ENCODE assay signal across 30 cellular contexts in the genomic region with DNA sequence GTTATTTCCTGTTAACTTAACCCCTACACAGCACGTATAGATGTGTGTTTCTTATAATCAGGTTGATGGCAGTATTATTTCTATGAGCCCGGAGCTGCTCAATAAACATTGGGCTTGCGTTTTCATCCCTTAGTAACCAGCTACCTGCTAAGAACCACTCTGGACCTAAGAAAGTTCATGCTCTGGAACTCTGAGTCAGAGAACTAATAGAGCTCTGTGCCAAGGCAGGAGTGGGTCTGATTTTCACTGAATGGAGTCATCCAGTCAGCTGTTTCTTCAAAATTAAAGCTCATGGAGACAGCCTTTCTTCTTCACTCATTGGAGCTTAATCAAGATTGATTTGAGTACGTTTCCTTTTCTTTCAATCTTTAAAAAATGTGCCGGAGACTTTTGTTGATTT.
"Had no signal": no experiment of that assay in that cellular context is flagged by ENCODE, and none has a peak within 500 bp of the region (broad histone marks: within the 10 kb centered on the region; RNA-seq: fewer than 3 reads in every experiment).

No MANE protein-coding gene starts in this region.

- ATAC-seq: activated CD4-positive, CD25-positive, alpha-beta regulatory T cell treated with anti-CD3 and anti-CD28 coated beads, Interleukin-2, amount 50 U/mL, for 24 hours; activated CD8-positive, alpha-beta memory T cell treated with anti-CD3 and anti-CD28 coated beads, Interleukin-2, amount 10 ng/mL, durations not matched to agents 7 days and 5 days; activated naive CD4-positive, alpha-beta T cell treated with anti-CD3 and anti-CD28 coated beads, Interleukin-2, amount 50 U/mL, for 72 hours; K562; Panc1; Right ventricle myocardium inferior; T-cell had no signal

- H3K4me3 Mint-ChIP-seq: activated CD8-positive, alpha-beta memory T cell treated with anti-CD3 and anti-CD28 coated beads, Interleukin-2, amount 10 ng/mL, durations not matched to agents 7 days and 5 days; activated naive CD8-positive, alpha-beta T cell treated with anti-CD3 and anti-CD28 coated beads, Interleukin-2, amount 50 U/mL, for 24 hours; activated T-cell treated with anti-CD3 and anti-CD28 coated beads, Interleukin-2, amount 50 U/mL, for 24 hours; activated T-helper 1 cell treated with anti-CD3 and anti-CD28 coated beads, Interleukin-12 subunit alpha, Interleukin-12 subunit beta, Interleukin-2, Interleukin-4 antibody, amounts not matched to agents 30 ng/mL and 10 ng/mL and 1 ng/mL, durations not matched to agents 14 hours and 24 hours and 36 hours; T-cell had no signal

- H3K27ac Mint-ChIP-seq: activated CD8-positive, alpha-beta memory T cell treated with anti-CD3 and anti-CD28 coated beads, Interleukin-2, amount 10 ng/mL, durations not matched to agents 7 days and 5 days; activated naive CD4-positive, alpha-beta T cell treated with anti-CD3 and anti-CD28 coated beads, Interleukin-2, amount 50 U/mL, for 72 hours; activated naive CD8-positive, alpha-beta T cell treated with anti-CD3 and anti-CD28 coated beads, Interleukin-2, amount 50 U/mL, for 24 hours; activated T-cell treated with anti-CD3 and anti-CD28 coated beads, Interleukin-2, amount 50 U/mL, for 24 hours; activated T-helper 1 cell treated with anti-CD3 and anti-CD28 coated beads, Interleukin-12 subunit alpha, Interleukin-12 subunit beta, Interleukin-2, Interleukin-4 antibody, amounts not matched to agents 30 ng/mL and 10 ng/mL and 1 ng/mL, durations not matched to agents 14 hours and 24 hours and 36 hours; T-cell had no signal

- H3K9me3 Mint-ChIP-seq: activated naive CD4-positive, alpha-beta T cell treated with anti-CD3 and anti-CD28 coated beads, Interleukin-2, amount 50 U/mL, for 72 hours; activated naive CD8-positive, alpha-beta T cell treated with anti-CD3 and anti-CD28 coated beads, Interleukin-2, amount 50 U/mL, for 24 hours; activated T-cell treated with anti-CD3 and anti-CD28 coated beads, Interleukin-2, amount 50 U/mL, for 24 hours; activated T-helper 1 cell treated with anti-CD3 and anti-CD28 coated beads, Interleukin-12 subunit alpha, Interleukin-12 subunit beta, Interleukin-2, Interleukin-4 antibody, amounts not matched to agents 30 ng/mL and 10 ng/mL and 1 ng/mL, durations not matched to agents 14 hours and 24 hours and 36 hours; T-cell had no signal

- DNase-seq: activated CD4-positive, alpha-beta T cell treated with anti-CD3 and anti-CD28 coated beads for 48 hours; activated CD4-positive, alpha-beta T cell treated with anti-CD3 and anti-CD28 coated beads, Interleukin-2, amount 50 U/mL, for 4 hours; activated CD8-positive, alpha-beta memory T cell treated with anti-CD3 and anti-CD28 coated beads, Interleukin-2, amount 10 ng/mL, durations not matched to agents 7 days and 5 days; activated effector memory CD4-positive, alpha-beta T cell treated with Interleukin-2 at 50 U/mL for 16 hours; activated naive CD4-positive, alpha-beta T cell; activated naive CD8-positive, alpha-beta T cell treated with anti-CD3 and anti-CD28 coated beads, Interleukin-2, amount 50 U/mL, for 24 hours; activated T-cell treated with anti-CD3 and anti-CD28 coated beads, Interleukin-2, amount 50 U/mL, for 24 hours; amniotic stem cell; Karpas-422; MM.1S; NCI-H1105; NCI-H1436; NCI-H1694 treated with DMSO at 0.1 percent for 48 hours; NCI-H2029 treated with DMSO at 0.1 percent for 48 hours; NCI-H510A treated with DMSO at 0.1 percent for 48 hours; NCI-H69; NK-92 treated with Interleukin-12 subunit alpha and Interleukin-12 subunit beta, amount 100 ng/mL, for 24 hours; OCI-M1; RPMI8226; T-cell; T-helper 2 cell; T1000; WERI-Rb-1 had no signal

- H3K4me3 ChIP-seq: K562, SK-N-MC had no signal

- H3K27ac ChIP-seq: SK-N-MC, WERI-Rb-1 had no signal

- H3K36me3 Mint-ChIP-seq: activated CD8-positive, alpha-beta memory T cell treated with anti-CD3 and anti-CD28 coated beads, Interleukin-2, amount 10 ng/mL, durations not matched to agents 7 days and 5 days; activated naive CD4-positive, alpha-beta T cell treated with anti-CD3 and anti-CD28 coated beads, Interleukin-2, amount 50 U/mL, for 72 hours had no signal

- H3K27me3 Mint-ChIP-seq: activated CD8-positive, alpha-beta memory T cell treated with anti-CD3 and anti-CD28 coated beads, Interleukin-2, amount 10 ng/mL, durations not matched to agents 7 days and 5 days; activated naive CD8-positive, alpha-beta T cell treated with anti-CD3 and anti-CD28 coated beads, Interleukin-2, amount 50 U/mL, for 24 hours; activated T-cell treated with anti-CD3 and anti-CD28 coated beads, Interleukin-2, amount 50 U/mL, for 24 hours; T-cell had no signal

- H3K36me3 ChIP-seq: WERI-Rb-1 had no signal

- FAIRE-seq: K562 had no signal
